8 cellular contexts compared by ENCODE assay signal in the genomic region with DNA sequence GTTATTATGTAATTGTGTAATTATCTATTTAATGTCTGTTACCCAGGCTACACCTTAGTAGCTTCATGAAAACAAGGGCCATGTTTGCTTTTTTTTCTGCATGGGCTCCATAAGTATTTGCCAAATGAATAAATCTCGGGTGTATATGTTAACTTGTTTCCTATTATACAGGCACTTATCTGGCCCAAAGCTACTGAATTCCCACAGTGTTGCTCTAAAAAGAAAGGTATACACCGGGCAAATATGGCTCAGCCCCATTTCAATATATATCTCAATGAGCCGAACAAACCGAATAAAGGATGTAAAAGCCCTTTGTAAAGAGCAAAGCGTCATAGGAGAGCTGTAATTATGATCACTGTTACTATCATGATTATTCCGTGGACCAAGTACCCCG. TPM values are rescaled to one million over a fixed set of nuclear protein-coding genes. Genes with fewer than 3 reads are reported as not detected.
DNase-seq lines count a peak whose midpoint lies in the region; ATAC-seq, FAIRE-seq and TF ChIP-seq lines count a peak whose summit lies in the region.

No MANE protein-coding gene starts in this region.

- H3K79me2 ChIP-seq in keratinocyte (ENCODE audit: control insufficient read depth, insufficient read depth, low read length): peaks cover 7% of the 10 kb centered on the region

- DNase-seq in cardiac muscle cell (ENCODE audit: low read depth in 1 of 2, low spot score in 1 of 2): no peak
- no peak for DNase-seq in Right ventricle myocardium inferior (ENCODE audit: missing footprints)
- DNase-seq in keratinocyte (ENCODE audit: low read depth, low spot score): no peak
- no peak for DNase-seq in thoracic aorta (ENCODE audit: low spot score)
- DNase-seq in KG1 (lab: John Stamatoyannopoulos, UW): no peak
- DNase-seq in NCI-H1694 (lab: John Stamatoyannopoulos, UW): no peak
- no peak for DNase-seq in mesenteric fat pad (ENCODE audit: low spot score)

- no peaks in the 10 kb centered on the region for H3K9me3 ChIP-seq in cardiac muscle cell (ENCODE audit: low read depth)
- H3K9me3 ChIP-seq in keratinocyte (ENCODE audit: control insufficient read depth, low read depth, low read length): no peaks in the 10 kb centered on the region
- no peaks in the 10 kb centered on the region for H3K9me3 ChIP-seq in thoracic aorta

- H3K4me1 Mint-ChIP-seq in activated T-helper 17 cell treated with anti-CD3 and anti-CD28 coated beads, Interleukin-2, amount 50 U/mL, for 72 hours: peaks cover 24% of the 10 kb centered on the region

- H3K4me1 ChIP-seq in cardiac muscle cell (ENCODE audit: low read depth) (peaks cover 6% of the 10 kb centered on the region), keratinocyte (ENCODE audit: control insufficient read depth, extremely low read depth, insufficient read depth, low read length) (peaks cover 11% of the 10 kb centered on the region), thoracic aorta (ENCODE audit: control insufficient read depth in 1 of 2, low read depth in 2 of 2) (peaks cover 7 to 27% of the 10 kb centered on the region in 2 donors)

- H3K4me3 ChIP-seq in cardiac muscle cell (peak overlapping the region; percentile 48), keratinocyte (ENCODE audit: control insufficient read depth in 2 of 3, extremely low read depth in 1 of 3, insufficient read depth in 2 of 3, low read depth in 1 of 3, low read length in 3 of 3) (peak overlapping the region; percentile 76 to 89 (median 84)), thoracic aorta (peak overlapping the region; percentile 83)

- peak overlapping the region; percentile 99 for H2AFZ ChIP-seq in keratinocyte (ENCODE audit: control insufficient read depth, low read length)

- peak overlapping the region; percentile 82 for H3K9ac ChIP-seq in keratinocyte (ENCODE audit: control insufficient read depth, extremely low read depth, insufficient read depth, low read length)

- TF ChIP-seq CTCF in cardiac muscle cell (IDR thresholded peaks at IDR 0.05; ENCODE audit: low read depth, low read length): no peak
- TF ChIP-seq CTCF in keratinocyte (optimal IDR thresholded peaks at IDR 0.05 in 1 of 3, IDR thresholded peaks at IDR 0.05 in 1 of 3, conservative IDR thresholded peaks at IDR 0.05 in 1 of 3; ENCODE audit: extremely low read depth in 1 of 3, insufficient read depth in 2 of 3, low read length in 3 of 3): no peak
- TF ChIP-seq CTCF in thoracic aorta (IDR thresholded peaks at IDR 0.05): no peak

- H3K27me3 ChIP-seq in cardiac muscle cell (no peaks in the 10 kb centered on the region), keratinocyte (ENCODE audit: control insufficient read depth, extremely low read depth, insufficient read depth, low read length) (no peaks in the 10 kb centered on the region), thoracic aorta (replicated peaks; ENCODE audit: insufficient read depth) (no peaks in the 10 kb centered on the region)

- H3K27ac Mint-ChIP-seq in activated T-helper 17 cell treated with anti-CD3 and anti-CD28 coated beads, Interleukin-2, amount 50 U/mL, for 72 hours: peak overlapping the region; percentile 91

- H3K36me3 Mint-ChIP-seq in activated T-helper 17 cell treated with anti-CD3 and anti-CD28 coated beads, Interleukin-2, amount 50 U/mL, for 72 hours (ENCODE audit: low read depth): peaks cover 16% of the 10 kb centered on the region

- ATAC-seq in Right ventricle myocardium inferior: no peak
- ATAC-seq in activated T-helper 17 cell treated with anti-CD3 and anti-CD28 coated beads, Interleukin-2, amount 50 U/mL, for 72 hours (replicated peaks): no peak
- no peak for ATAC-seq in thoracic aorta (ENCODE audit: insufficient number of reproducible peaks, low FRiP score, low read depth)

- H4K20me1 ChIP-seq in keratinocyte (ENCODE audit: control insufficient read depth, extremely low read depth, insufficient read depth, low read length): no peaks in the 10 kb centered on the region

- no peak overlapping the region for H3K27ac ChIP-seq in cardiac muscle cell
- peak overlapping the region; percentile 64 for H3K27ac ChIP-seq in keratinocyte (ENCODE audit: control insufficient read depth, insufficient read depth, low read length)
- H3K27ac ChIP-seq in thoracic aorta: no peak overlapping the region

- H3K36me3 ChIP-seq in cardiac muscle cell: no peaks in the 10 kb centered on the region
- H3K36me3 ChIP-seq in keratinocyte (ENCODE audit: control insufficient read depth in 2 of 2, extremely low read depth in 1 of 2, insufficient read depth in 2 of 2, low read length in 2 of 2): peaks cover 0 to 2% of the 10 kb centered on the region in 2 experiments
- H3K36me3 ChIP-seq in thoracic aorta: no peaks in the 10 kb centered on the region

- FAIRE-seq in keratinocyte (lab: Jason Lieb, UNC): no peak

- H3K27me3 Mint-ChIP-seq in activated T-helper 17 cell treated with anti-CD3 and anti-CD28 coated beads, Interleukin-2, amount 50 U/mL, for 72 hours: peaks cover 9% of the 10 kb centered on the region

- H3K9me1 ChIP-seq in keratinocyte (ENCODE audit: control insufficient read depth, extremely low read depth, insufficient read depth, low read length): peaks cover 3% of the 10 kb centered on the region

- intact Hi-C loops in Right ventricle myocardium inferior (cut with DNase I): no loop called here

- peak overlapping the region; percentile 94 for H3K4me3 Mint-ChIP-seq in activated T-helper 17 cell treated with anti-CD3 and anti-CD28 coated beads, Interleukin-2, amount 50 U/mL, for 72 hours

- H3K9me3 Mint-ChIP-seq in activated T-helper 17 cell treated with anti-CD3 and anti-CD28 coated beads, Interleukin-2, amount 50 U/mL, for 72 hours: no peaks in the 10 kb centered on the region

- dilution Hi-C loops in keratinocyte (cut with MboI; ENCODE audit: extremely low pct_ligation_motif_present, low sequenced_read_pairs): no loop called here

- peak overlapping the region; percentile 81 for H3K4me2 ChIP-seq in keratinocyte (ENCODE audit: control insufficient read depth, extremely low read depth, insufficient read depth, low read depth, low read length)

RNA-seq across cellular contexts. Expression of a gene that starts 0.8 kb away (rescaled TPM):
- total RNA-seq in cardiac muscle cell: 11.9 and 17.3 TPM in 2 replicates
- 17.8 and 35.9 TPM in 2 replicates for polyA plus RNA-seq in cardiac muscle cell
- 6.9 TPM for total RNA-seq in Right ventricle myocardium inferior
- 10 to 100 TPM in 1 of 2 donors, 1 to 10 TPM in 1; 5.0 to 15.2 TPM for total RNA-seq in activated T-helper 17 cell treated with anti-CD3 and anti-CD28 coated beads, Interleukin-2, amount 50 U/mL, for 72 hours
- 18.5 to 31.0 TPM (median 23.4 TPM) in 3 replicates for polyA plus RNA-seq in keratinocyte
- 4.6 TPM for polyA plus RNA-seq in keratinocyte (2011; ENCODE audit: low read depth)
- 13.3 and 32.7 TPM in 2 replicates for polyA plus RNA-seq in keratinocyte (2011; cell fraction: cytosol; rRNA removed)
- 21.2 and 22.3 TPM in 2 replicates for polyA plus RNA-seq in keratinocyte (2011; cell fraction: nucleus; rRNA removed)
- polyA plus RNA-seq in keratinocyte (2012; ENCODE audit: low replicate concordance): 11.8 and 17.2 TPM in 2 replicates
- polyA minus RNA-seq in keratinocyte: 12.4 to 49.2 TPM (median 31.5 TPM) in 3 replicates
- 12.3 TPM for polyA minus RNA-seq in keratinocyte (2011; cell fraction: cytosol; rRNA and poly(A)+ RNA removed)
- polyA minus RNA-seq in keratinocyte (2011; cell fraction: nucleus; rRNA and poly(A)+ RNA removed): 10.8 and 18.5 TPM in 2 replicates
- total RNA-seq in thoracic aorta: 10 to 100 TPM in 1 of 2 donors, 1 to 10 TPM in 1; 9.1 to 22.6 TPM
- 7.2 TPM for total RNA-seq in mesenteric fat pad
